Comparison of ENCODE assay signal across 12 cellular contexts in the genomic region with DNA sequence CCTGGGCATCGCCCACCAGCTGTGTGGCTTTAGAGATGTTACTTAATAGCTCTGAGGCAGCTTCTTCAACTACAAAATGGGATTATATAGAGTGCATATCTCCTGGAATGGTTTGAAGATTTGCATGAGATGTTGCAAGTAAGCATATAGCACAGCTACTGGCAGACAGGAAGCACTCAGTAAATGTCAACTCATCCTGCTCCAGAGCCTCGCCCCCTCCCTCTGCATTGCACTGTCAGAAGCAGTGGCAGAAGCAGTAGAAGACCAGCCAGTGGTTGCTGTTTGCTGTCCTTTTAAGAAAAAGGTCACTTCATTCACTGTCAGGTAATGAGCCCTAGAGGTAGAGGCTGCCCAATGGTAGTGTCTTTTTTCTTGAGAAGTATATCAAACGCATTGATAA.
"Had no signal": no experiment of that assay in that cellular context is flagged by ENCODE, and none has a peak within 500 bp of the region (broad histone marks: within the 10 kb centered on the region; RNA-seq: fewer than 3 reads in every experiment).

No MANE protein-coding gene starts in this region.

- H3K27me3 ChIP-seq: cardiac muscle cell, esophagus muscularis mucosa had no signal

- ATAC-seq: psoas muscle, sciatic nerve had no signal

- H3K36me3 ChIP-seq: cardiac muscle cell, esophagus muscularis mucosa had no signal

- DNase-seq: activated CD4-positive, alpha-beta T cell treated with anti-CD3 and anti-CD28 coated beads for 4 hours; activated naive CD4-positive, alpha-beta T cell treated with anti-CD3 and anti-CD28 coated beads for 36 hours; glutamatergic neuron; mammary epithelial cell; nephron progenitor cell; psoas muscle; stimulated activated CD4-positive, alpha-beta T cell treated with anti-CD3 and anti-CD28 coated beads, Interleukin-12 subunit alpha, Interleukin-12 subunit beta, amount 100 ng/mL, for 4 hours; stimulated activated CD4-positive, alpha-beta T cell treated with anti-CD3 and anti-CD28 coated beads, Interleukin-2, amount 100 ng/mL, for 48 hours; stimulated activated naive CD4-positive, alpha-beta T cell treated with Interleukin-2 at 50 U/mL for 16 hours had no signal

- H3K9me3 ChIP-seq: esophagus muscularis mucosa, psoas muscle had no signal

- H3K4me3 ChIP-seq: cardiac muscle cell, esophagus muscularis mucosa, psoas muscle had no signal

- H3K4me1 ChIP-seq: esophagus muscularis mucosa, psoas muscle had no signal

- H3K27ac ChIP-seq: cardiac muscle cell, esophagus muscularis mucosa, psoas muscle had no signal
